23 cellular contexts compared by ENCODE assay signal in the genomic region with DNA sequence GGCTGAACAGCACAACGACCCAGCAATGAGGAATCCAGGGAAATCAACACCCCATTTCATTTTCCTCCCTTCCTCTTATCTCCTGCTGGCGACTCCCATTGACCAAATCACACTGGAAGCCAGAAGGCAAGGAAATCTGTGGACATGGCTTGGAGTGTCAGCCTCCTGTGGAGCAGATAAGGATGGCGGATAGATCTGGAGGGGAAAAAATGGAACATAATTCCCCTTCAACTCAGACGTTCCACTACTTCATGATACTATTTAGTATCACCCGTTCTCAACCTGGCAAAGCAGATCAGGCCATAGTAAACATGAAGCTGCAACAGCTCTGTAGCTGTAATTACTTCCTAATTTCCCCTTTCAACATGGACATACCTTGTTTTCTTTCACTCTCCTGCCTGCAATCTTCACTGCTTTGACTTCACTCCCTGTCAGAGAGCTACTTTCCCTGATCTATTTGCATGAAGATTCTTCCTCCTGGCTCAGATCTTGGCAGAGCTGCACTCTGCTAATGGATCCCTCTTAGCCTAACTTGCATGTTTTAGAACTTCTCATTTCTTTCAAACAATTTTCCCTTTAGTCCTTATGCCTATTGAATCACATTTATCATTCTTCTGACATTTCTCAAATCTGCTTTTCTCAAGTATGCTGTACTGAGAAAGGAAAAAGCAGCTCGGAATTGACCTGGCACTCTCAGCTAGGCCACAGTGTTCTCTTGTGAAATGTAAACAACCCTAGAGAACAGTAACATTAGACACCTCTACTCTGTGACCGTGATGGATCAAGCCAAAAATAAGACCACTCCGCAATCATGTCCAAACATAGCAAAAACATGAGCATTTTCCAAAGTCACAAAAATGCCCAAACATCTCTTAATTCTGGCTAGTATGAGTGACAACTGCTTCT.
DNase-seq lines count a peak whose midpoint lies in the region; TF ChIP-seq lines count a peak whose summit lies in the region.
"Had no signal": no experiment of that assay in that cellular context is flagged by ENCODE, and none has a peak within 500 bp of the region (broad histone marks: within the 10 kb centered on the region; RNA-seq: fewer than 3 reads in every experiment).

No MANE protein-coding gene starts in this region.

- TF ChIP-seq EP300 in suprapubic skin (IDR thresholded peaks at IDR 0.05) = peak; percentile 70

- peak overlapping the region; percentile 60 for H3K27ac ChIP-seq in VCaP
- H3K27ac ChIP-seq in esophagus squamous epithelium = peak overlapping the region; percentile 48 to 89 (median 80)
- H3K27ac ChIP-seq in muscle layer of duodenum (ENCODE audit: low read length) = peak overlapping the region; percentile 52
- H3K27ac ChIP-seq in suprapubic skin = no peak overlapping the region
- peak overlapping the region in 1 of 2 donors; percentile 28 for H3K27ac ChIP-seq in breast epithelium

- TF ChIP-seq CTCF in VCaP (conservative IDR thresholded peaks at IDR 0.05) (no peak), esophagus squamous epithelium (IDR thresholded peaks at IDR 0.05) (no peak), suprapubic skin (IDR thresholded peaks at IDR 0.05) (no peak), breast epithelium (IDR thresholded peaks at IDR 0.05) (no peak)

- no peak overlapping the region for H3K27ac Mint-ChIP-seq in activated T-helper 2 cell treated with anti-CD3 and anti-CD28 coated beads, Interferon-gamma antibody, Interleukin-2, Interleukin-4, amounts not matched to agents 10 μg/mL and 5 μg/mL and 100 μg/mL, durations not matched to agents 14 hours and 24 hours and 36 hours
- H3K27ac Mint-ChIP-seq: activated naive CD8-positive, alpha-beta T cell treated with anti-CD3 and anti-CD28 coated beads, Interleukin-2, amount 10 ng/mL, durations not matched to agents 7 days and 5 days; activated T-cell treated with anti-CD3 and anti-CD28 coated beads, Interleukin-2, amount 50 U/mL, for 72 hours; CD4-positive, alpha-beta T cell had no signal

- no peak for TF ChIP-seq POLR2A in esophagus squamous epithelium (IDR thresholded peaks at IDR 0.05)
- TF ChIP-seq POLR2A in suprapubic skin (IDR thresholded peaks at IDR 0.05) = no peak
- no peak for TF ChIP-seq POLR2A in breast epithelium (IDR thresholded peaks at IDR 0.05)

- no peaks in the 10 kb centered on the region for H3K36me3 ChIP-seq in esophagus squamous epithelium
- H3K36me3 ChIP-seq in muscle layer of duodenum (ENCODE audit: control insufficient read depth in 1 of 2, insufficient read depth in 2 of 2, low read length in 2 of 2) = no peaks in the 10 kb centered on the region
- no peaks in the 10 kb centered on the region for H3K36me3 ChIP-seq in suprapubic skin
- H3K36me3 ChIP-seq in breast epithelium = no peaks in the 10 kb centered on the region

- intact Hi-C loops in esophagus squamous epithelium (cut with DNase I) (no loop called here), breast epithelium (cut with DNase I; ENCODE audit: low total_unique reads) (no loop called here)
- intact Hi-C loops in activated T-helper 2 cell treated with anti-CD3 and anti-CD28 coated beads, Interferon-gamma antibody, Interleukin-2, Interleukin-4, amounts not matched to agents 10 μg/mL and 5 μg/mL and 100 μg/mL, durations not matched to agents 14 hours and 24 hours and 36 hours (cut with micrococcal nuclease) = no loop called here

- H3K4me3 ChIP-seq in esophagus squamous epithelium = peak overlapping the region in 3 of 4 donors; percentile 5 to 52 (median 13)
- H3K4me3 ChIP-seq in muscle layer of duodenum (ENCODE audit: low read depth in 1 of 2, low read length in 2 of 2) = peak overlapping the region in 1 of 2 donors; percentile 42
- H3K4me3 ChIP-seq in suprapubic skin = no peak overlapping the region
- no peak overlapping the region for H3K4me3 ChIP-seq in breast epithelium
- H3K4me3 ChIP-seq: dorsolateral prefrontal cortex, lung, smooth muscle cell had no signal

- H3K27me3 ChIP-seq in esophagus squamous epithelium (no peaks in the 10 kb centered on the region), muscle layer of duodenum (ENCODE audit: low read depth, low read length) (no peaks in the 10 kb centered on the region), suprapubic skin (no peaks in the 10 kb centered on the region), breast epithelium (no peaks in the 10 kb centered on the region)
- H3K27me3 ChIP-seq: dorsolateral prefrontal cortex had no signal

- no peaks in the 10 kb centered on the region for H3K36me3 Mint-ChIP-seq in activated T-helper 2 cell treated with anti-CD3 and anti-CD28 coated beads, Interferon-gamma antibody, Interleukin-2, Interleukin-4, amounts not matched to agents 10 μg/mL and 5 μg/mL and 100 μg/mL, durations not matched to agents 14 hours and 24 hours and 36 hours (ENCODE audit: low read depth)
- H3K36me3 Mint-ChIP-seq: activated naive CD8-positive, alpha-beta T cell treated with anti-CD3 and anti-CD28 coated beads, Interleukin-2, amount 10 ng/mL, durations not matched to agents 7 days and 5 days; naive B cell had no signal

- no peak overlapping the region for H3K4me3 Mint-ChIP-seq in activated T-helper 2 cell treated with anti-CD3 and anti-CD28 coated beads, Interferon-gamma antibody, Interleukin-2, Interleukin-4, amounts not matched to agents 10 μg/mL and 5 μg/mL and 100 μg/mL, durations not matched to agents 14 hours and 24 hours and 36 hours (ENCODE audit: low read depth)
- H3K4me3 Mint-ChIP-seq: activated naive CD8-positive, alpha-beta T cell treated with anti-CD3 and anti-CD28 coated beads, Interleukin-2, amount 10 ng/mL, durations not matched to agents 7 days and 5 days; activated T-cell treated with anti-CD3 and anti-CD28 coated beads, Interleukin-2, amount 50 U/mL, for 72 hours; CD4-positive, alpha-beta T cell; naive B cell had no signal

- WGBS in esophagus squamous epithelium, 2 donors = 45 to 53% methylated on average over 8 of the region's 8 CpGs
- 79% methylated on average over 8 of the region's 8 CpGs for WGBS in suprapubic skin

- no peaks in the 10 kb centered on the region for H3K4me1 Mint-ChIP-seq in activated T-helper 2 cell treated with anti-CD3 and anti-CD28 coated beads, Interferon-gamma antibody, Interleukin-2, Interleukin-4, amounts not matched to agents 10 μg/mL and 5 μg/mL and 100 μg/mL, durations not matched to agents 14 hours and 24 hours and 36 hours (ENCODE audit: low read depth)
- H3K4me1 Mint-ChIP-seq: activated naive CD8-positive, alpha-beta T cell treated with anti-CD3 and anti-CD28 coated beads, Interleukin-2, amount 10 ng/mL, durations not matched to agents 7 days and 5 days; naive B cell had no signal

- H3K9me3 Mint-ChIP-seq in activated T-helper 2 cell treated with anti-CD3 and anti-CD28 coated beads, Interferon-gamma antibody, Interleukin-2, Interleukin-4, amounts not matched to agents 10 μg/mL and 5 μg/mL and 100 μg/mL, durations not matched to agents 14 hours and 24 hours and 36 hours = no peaks in the 10 kb centered on the region
- H3K9me3 Mint-ChIP-seq: activated naive CD8-positive, alpha-beta T cell treated with anti-CD3 and anti-CD28 coated beads, Interleukin-2, amount 10 ng/mL, durations not matched to agents 7 days and 5 days; activated T-cell treated with anti-CD3 and anti-CD28 coated beads, Interleukin-2, amount 50 U/mL, for 72 hours had no signal

- H3K27me3 Mint-ChIP-seq in activated T-helper 2 cell treated with anti-CD3 and anti-CD28 coated beads, Interferon-gamma antibody, Interleukin-2, Interleukin-4, amounts not matched to agents 10 μg/mL and 5 μg/mL and 100 μg/mL, durations not matched to agents 14 hours and 24 hours and 36 hours (ENCODE audit: low read depth) = no peaks in the 10 kb centered on the region
- H3K27me3 Mint-ChIP-seq: CD4-positive, alpha-beta T cell; naive B cell had no signal

- no peak for DNase-seq in esophagus squamous epithelium (lab: John Stamatoyannopoulos, UW)
- DNase-seq in suprapubic skin (ENCODE audit: low spot score in 2 of 2) = no peak
- DNase-seq in breast epithelium (ENCODE audit: low spot score in 2 of 2) = no peak
- no peak for DNase-seq in GM03348 (ENCODE audit: low spot score)
- DNase-seq in DMS114 treated with DMSO at 0.1 percent for 48 hours (lab: John Stamatoyannopoulos, UW; ENCODE audit: unreplicated experiment) = no peak
- DNase-seq in activated T-helper 2 cell treated with anti-CD3 and anti-CD28 coated beads, Interferon-gamma antibody, Interleukin-2, Interleukin-4, amounts not matched to agents 10 μg/mL and 5 μg/mL and 100 μg/mL, durations not matched to agents 14 hours and 24 hours and 36 hours (ENCODE audit: low spot score) = no peak
- DNase-seq: activated CD4-positive, alpha-beta T cell treated with anti-CD3 and anti-CD28 coated beads for 1 hour; activated naive CD8-positive, alpha-beta T cell treated with anti-CD3 and anti-CD28 coated beads, Interleukin-2, amount 10 ng/mL, durations not matched to agents 7 days and 5 days; activated T-cell treated with anti-CD3 and anti-CD28 coated beads, Interleukin-2, amount 50 U/mL, for 72 hours; CD4-positive, alpha-beta T cell; dorsolateral prefrontal cortex; glutamatergic neuron; MM.1S; naive B cell; NCI-H187; NCI-H446; RPMI8226; stimulated activated CD4-positive, alpha-beta T cell treated with anti-CD3 and anti-CD28 coated beads, Interleukin-4, amount 100 ng/mL, for 24 hours; T1000 had no signal

- H3K9me3 ChIP-seq in esophagus squamous epithelium (no peaks in the 10 kb centered on the region), muscle layer of duodenum (ENCODE audit: control insufficient read depth in 1 of 2, low read length in 2 of 2) (no peaks in the 10 kb centered on the region), suprapubic skin (peaks cover 4% of the 10 kb centered on the region), breast epithelium (no peaks in the 10 kb centered on the region)

- H3K4me1 ChIP-seq in esophagus squamous epithelium (no peaks in the 10 kb centered on the region), muscle layer of duodenum (ENCODE audit: control insufficient read depth in 1 of 2, insufficient read depth in 2 of 2, low read length in 2 of 2) (peaks cover 0 to 4% of the 10 kb centered on the region in 2 donors), suprapubic skin (no peaks in the 10 kb centered on the region), breast epithelium (no peaks in the 10 kb centered on the region)

Comparison
In these comparisons a context has a peak if more than half of its experiments do, and no peak if none do; other contexts are left out.
1. H3K4me3 ChIP-seq: peak in esophagus squamous epithelium (3 of 4); none in suprapubic skin (single experiment) and breast epithelium (0 of 3).